ENCODE assay signal across 19 cellular contexts in genomic region chr7:107663196-107663595, GRCh38. TPM values are rescaled to one million over a fixed set of nuclear protein-coding genes. Genes with fewer than 3 reads are reported as not detected.
DNase-seq lines count a peak whose midpoint lies in the region; ATAC-seq and TF ChIP-seq lines count a peak whose summit lies in the region.
"Had no signal": no experiment of that assay in that cellular context is flagged by ENCODE, and none has a peak within 500 bp of the region (broad histone marks: within the 10 kb centered on the region; RNA-seq: fewer than 3 reads in every experiment).

No MANE protein-coding gene starts in this region.

- TF ChIP-seq CTCF in GM23338 (conservative IDR thresholded peaks at IDR 0.05; ENCODE audit: low read depth in 2 of 2) (no peak), thyroid gland (IDR thresholded peaks at IDR 0.05) (no peak)

- no peak overlapping the region for H3K4me2 ChIP-seq in GM23338
- H3K4me2 ChIP-seq: A549; BLaER1 treated with 17β-estradiol and CSF1 and Interleukin-3, amounts not matched to agents 10 nM and 100 nM had no signal

- DNase-seq in DMS 273 (lab: John Stamatoyannopoulos, UW; ENCODE audit: unreplicated experiment) = peak; percentile 38
- DNase-seq in DMS 273 treated with DMSO at 0.1 percent for 48 hours (lab: John Stamatoyannopoulos, UW) = no peak
- DNase-seq in NCI-H82 (lab: John Stamatoyannopoulos, UW) = peak; percentile 32
- DNase-seq in NCI-H82 treated with DMSO at 0.1 percent for 48 hours (lab: John Stamatoyannopoulos, UW; ENCODE audit: unreplicated experiment) = no peak
- DNase-seq in GM23338 (ENCODE audit: low spot score) = peak; percentile 10
- DNase-seq in thyroid gland = no peak
- DNase-seq: AML-193; Caco-2; Calu3; CD4-positive, alpha-beta T cell; CD8-positive, alpha-beta T cell; DMS79 treated with DMSO at 0.1 percent for 48 hours; GF-D8 had no signal

- no peak for TF ChIP-seq POLR2A in thyroid gland (IDR thresholded peaks at IDR 0.05)

- peaks cover 4% of the 10 kb centered on the region; the same call in 1 of the 2 replicates for H3F3A ChIP-seq in GM23338 (replicated peaks; ENCODE audit: low read depth)

- H3K9me3 Mint-ChIP-seq in GM23338 = no peaks in the 10 kb centered on the region
- H3K9me3 Mint-ChIP-seq: CD4-positive, alpha-beta T cell; CD8-positive, alpha-beta T cell had no signal

- H3K27me3 ChIP-seq in GM23338 (ENCODE audit: insufficient read depth) (peaks cover 67% of the 10 kb centered on the region), thyroid gland (no peaks in the 10 kb centered on the region)
- H3K27me3 ChIP-seq: BLaER1 treated with 17β-estradiol and CSF1 and Interleukin-3, amounts not matched to agents 10 nM and 100 nM had no signal

- H3K4me1 Mint-ChIP-seq in GM23338 = peaks cover 20% of the 10 kb centered on the region

- ATAC-seq in GM23338 (no peak), GM21717 (IDR thresholded peaks at IDR 0.05; ENCODE audit: unreplicated experiment) (no peak)
- ATAC-seq: A549; CD8-positive, alpha-beta T cell had no signal

- H3K4me3 ChIP-seq in GM23338 = no peak overlapping the region
- H3K4me3 ChIP-seq in thyroid gland (replicated peaks in 1 of 3) = no peak overlapping the region
- H3K4me3 ChIP-seq: A549; BLaER1 treated with 17β-estradiol and CSF1 and Interleukin-3, amounts not matched to agents 10 nM and 100 nM had no signal

- H3K4me1 ChIP-seq in GM23338 (ENCODE audit: insufficient read depth) (peaks cover 11% of the 10 kb centered on the region), thyroid gland (peaks cover 29 to 43% of the 10 kb centered on the region in 2 donors)
- H3K4me1 ChIP-seq: Caco-2 had no signal

- no peaks in the 10 kb centered on the region; the same call in 2 of the 3 replicates for H3K36me3 Mint-ChIP-seq in GM23338 (ENCODE audit: low read depth)
- H3K36me3 Mint-ChIP-seq: CD8-positive, alpha-beta T cell had no signal

- H3K27ac Mint-ChIP-seq in GM23338 = no peak overlapping the region
- H3K27ac Mint-ChIP-seq: B cell; CD4-positive, alpha-beta T cell; CD8-positive, alpha-beta T cell had no signal

- peaks cover 7% of the 10 kb centered on the region; the same call in 1 of the 2 replicates for H4K20me1 ChIP-seq in GM23338 (replicated peaks; ENCODE audit: insufficient read depth)
- H4K20me1 ChIP-seq: BLaER1 treated with 17β-estradiol and CSF1 and Interleukin-3, amounts not matched to agents 10 nM and 100 nM had no signal

- H3K4me3 Mint-ChIP-seq in GM23338 = no peak overlapping the region
- H3K4me3 Mint-ChIP-seq: B cell; CD4-positive, alpha-beta T cell; CD8-positive, alpha-beta T cell had no signal

- peaks cover 46% of the 10 kb centered on the region for H3K27me3 Mint-ChIP-seq in GM23338 (ENCODE audit: insufficient read depth, low read depth, poor library complexity)

- no peaks in the 10 kb centered on the region for H3K9me3 ChIP-seq in thyroid gland
- H3K9me3 ChIP-seq: A549, Caco-2 had no signal

- intact Hi-C loops in thyroid gland (cut with DNase I) = no loop called here

- H3K27ac ChIP-seq in GM23338 (ENCODE audit: low read depth) = no peak overlapping the region
- peak overlapping the region; percentile 90 to 92 (median 91) for H3K27ac ChIP-seq in thyroid gland
- H3K27ac ChIP-seq: 22Rv1; A549; BLaER1 treated with 17β-estradiol and CSF1 and Interleukin-3, amounts not matched to agents 10 nM and 100 nM; C4-2B had no signal

- 59 to 76% methylated on average over 4 of the region's 4 CpGs for WGBS in thyroid gland, 2 donors

- H3K36me3 ChIP-seq in GM23338 (ENCODE audit: insufficient read depth) (no peaks in the 10 kb centered on the region), thyroid gland (no peaks in the 10 kb centered on the region)

- H3K9me2 ChIP-seq in GM23338 (ENCODE audit: insufficient read depth) = peaks cover 6% of the 10 kb centered on the region; the same call in 1 of the 2 replicates

- no peaks in the 10 kb centered on the region for H3K79me2 ChIP-seq in GM23338 (replicated peaks; ENCODE audit: insufficient read depth)

- H2AFZ ChIP-seq in GM23338 = no peak overlapping the region

TF ChIP-seq in GM23338, 12 proteins besides CTCF, POLR2A, EP300 and RAD21 (continues in another document):
- TF ChIP-seq JUNB (IDR thresholded peaks at IDR 0.05; ENCODE audit: unreplicated experiment) (no peak), POLR2AphosphoS5 (IDR thresholded peaks at IDR 0.05; ENCODE audit: low read depth) (no peak), EZH2 (IDR thresholded peaks at IDR 0.05; ENCODE audit: low read depth, unreplicated experiment) (no peak), ZNF114 (CRISPR knock-in tag; IDR thresholded peaks at IDR 0.05) (no peak), ZNF331 (CRISPR knock-in tag; IDR thresholded peaks at IDR 0.05; ENCODE audit: low read depth) (no peak), NANOG (IDR thresholded peaks at IDR 0.05; ENCODE audit: borderline replicate concordance) (no peak), ETS1 (IDR thresholded peaks at IDR 0.05) (no peak), REST (IDR thresholded peaks at IDR 0.05; ENCODE audit: unreplicated experiment) (no peak), CREB1 (CRISPR knock-in tag; IDR thresholded peaks at IDR 0.05; ENCODE audit: low read depth) (no peak), EZH2phosphoT487 (IDR thresholded peaks at IDR 0.05; ENCODE audit: unreplicated experiment) (no peak)

RNA-seq across cellular contexts. Expression of gene SLC26A4, which starts 2.6 kb away (rescaled TPM):
- total RNA-seq in GM23338 (2014; rRNA removed; shearing (Covaris generic)) = 0.07 TPM in 1 of 2 replicates, not detected in the other
- not detected in 2 replicates for polyA plus RNA-seq in GM23338 (2016; fragmentation: Nextera tagmentation; extraction: Ambion mirVana)
- total RNA-seq in thyroid gland = 100 to 1,000 TPM; 193 to 299 (median 254) TPM
- total RNA-seq: Caco-2; CD4-positive, alpha-beta T cell had no signal

Comparison
In these comparisons a context has a peak if more than half of its experiments do, and no peak if none do; other contexts are left out.
1. DNase-seq: peak in DMS 273 (single experiment), NCI-H82 (single experiment) and GM23338 (single experiment); none in DMS 273 treated with DMSO at 0.1 percent for 48 hours (single experiment), NCI-H82 treated with DMSO at 0.1 percent for 48 hours (single experiment) and thyroid gland (0 of 2).
2. RNA of gene SLC26A4, which starts 2.6 kb away (total RNA-seq): 193 to 299 TPM in thyroid gland; 0.07 TPM in GM23338; every median in the first group is over 100 times any median in the second.